26 cellular contexts compared by ENCODE assay signal in the genomic region with DNA sequence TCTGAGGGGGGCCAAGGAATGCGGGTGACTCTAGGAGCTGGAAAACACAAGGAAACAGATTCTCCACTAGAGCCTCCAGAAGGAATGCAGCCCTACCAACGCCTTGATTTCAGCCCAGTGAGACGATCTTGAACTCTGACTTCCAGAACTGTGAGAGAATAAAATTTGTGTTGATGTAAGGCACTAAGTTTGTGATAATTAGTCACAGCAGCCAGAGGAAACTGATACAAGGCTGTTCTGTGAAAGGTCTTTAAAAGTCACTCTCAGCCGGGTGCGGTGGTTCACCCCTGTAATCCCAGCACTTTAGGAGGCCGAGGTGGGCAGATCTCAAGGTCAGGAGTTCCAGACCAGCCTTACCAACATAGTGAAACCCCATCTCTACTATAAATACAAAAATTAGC.
"Had no signal": no experiment of that assay in that cellular context is flagged by ENCODE, and none has a peak within 500 bp of the region (broad histone marks: within the 10 kb centered on the region; RNA-seq: fewer than 3 reads in every experiment).

No MANE protein-coding gene starts in this region.

- ATAC-seq: activated CD4-positive, CD25-positive, alpha-beta regulatory T cell treated with anti-CD3 and anti-CD28 coated beads, Interleukin-2, amount 50 U/mL, for 24 hours; left cardiac atrium; stimulated activated naive CD8-positive, alpha-beta T cell treated with anti-CD3 and anti-CD28 coated beads, Interleukin-15, Interleukin-2, amounts not matched to agents 100 U/mL and 50 U/mL, for 24 hours; T-helper 17 cell had no signal

- H3K27ac ChIP-seq: epithelial cell of prostate, esophagus squamous epithelium, prostate gland, skin epidermis, transverse colon, uterus, WERI-Rb-1 had no signal

- H3K4me1 ChIP-seq: esophagus squamous epithelium, prostate gland, transverse colon, uterus had no signal

- H3K27me3 ChIP-seq: ovary, testis, uterus had no signal

- H3K36me3 ChIP-seq: esophagus squamous epithelium, ovary, prostate gland, transverse colon, uterus, WERI-Rb-1 had no signal

- H3K4me3 ChIP-seq: esophagus squamous epithelium, ovary, prostate gland, skin epidermis, testis, transverse colon, uterus had no signal

- DNase-seq: activated CD4-positive, alpha-beta memory T cell treated with anti-CD3 and anti-CD28 coated beads for 36 hours; activated CD4-positive, alpha-beta T cell treated with anti-CD3 and anti-CD28 coated beads for 48 hours; activated CD8-positive, alpha-beta memory T cell treated with anti-CD3 and anti-CD28 coated beads, Interleukin-2, amount 50 U/mL, for 4 hours; activated gamma-delta T cell; activated naive CD4-positive, alpha-beta T cell treated with anti-CD3 and anti-CD28 coated beads, Interleukin-2, amount 50 U/mL, for 16 hours; activated T-cell treated with anti-CD3 and anti-CD28 coated beads, Interleukin-2, amount 50 U/mL, for 1 hour; amniotic stem cell; caudate nucleus; esophagus squamous epithelium; left cardiac atrium; mammary epithelial cell; ovary; right cardiac atrium; stimulated activated CD4-positive, alpha-beta T cell treated with anti-CD3 and anti-CD28 coated beads, Interleukin-12 subunit alpha, Interleukin-12 subunit beta, amount 100 ng/mL, for 4 hours; stimulated activated CD4-positive, alpha-beta T cell treated with anti-CD3 and anti-CD28 coated beads, Interleukin-4, amount 100 ng/mL, for 1 hour; stimulated activated naive CD8-positive, alpha-beta T cell treated with anti-CD3 and anti-CD28 coated beads, Interleukin-15, Interleukin-2, amounts not matched to agents 100 U/mL and 50 U/mL, for 24 hours; T-helper 17 cell; T1000; testis; transverse colon; uterus; WERI-Rb-1 had no signal

- H3K9me3 ChIP-seq: ovary, prostate gland, testis, uterus had no signal
